ENCODE assay signal across 13 cellular contexts in genomic region chr6:45836984-45837383, GRCh38.
"Had no signal": no experiment of that assay in that cellular context is flagged by ENCODE, and none has a peak within 500 bp of the region (broad histone marks: within the 10 kb centered on the region; RNA-seq: fewer than 3 reads in every experiment).

No MANE protein-coding gene starts in this region.

- H3K4me1 ChIP-seq: esophagus squamous epithelium, left lung, transverse colon had no signal

- H3K27me3 ChIP-seq: cardiac muscle cell, esophagus squamous epithelium, left lung, transverse colon had no signal

- H3K27ac ChIP-seq: cardiac muscle cell, esophagus squamous epithelium, left lung, transverse colon had no signal

- H3K9me3 Mint-ChIP-seq: neural crest cell had no signal

- ATAC-seq: left lung had no signal

- H3K4me3 Mint-ChIP-seq: neural crest cell had no signal

- H3K9me3 ChIP-seq: esophagus squamous epithelium, left lung, transverse colon had no signal

- H3K4me3 ChIP-seq: cardiac muscle cell, esophagus squamous epithelium, left lung, transverse colon had no signal

- DNase-seq: activated CD4-positive, alpha-beta T cell treated with anti-CD3 and anti-CD28 coated beads for 1 hour; activated gamma-delta T cell; esophagus squamous epithelium; foreskin fibroblast; glutamatergic neuron; left lung; mesendoderm; SHP77 treated with DMSO at 0.1 percent for 48 hours; stimulated activated CD4-positive, alpha-beta T cell treated with anti-CD3 and anti-CD28 coated beads, Interleukin-15, amount 100 ng/mL, for 24 hours; stimulated activated CD4-positive, alpha-beta T cell treated with anti-CD3 and anti-CD28 coated beads, Interleukin-4, amount 100 ng/mL, for 4 hours; transverse colon had no signal

- H3K4me1 Mint-ChIP-seq: neural crest cell had no signal
